In genomic region chr15:27268923-27269322, GRCh38 we compare ENCODE assay signal across 13 cellular contexts.
A peak's percentile ranks its signal among the peaks of the same experiment; 100 is the strongest.
DNase-seq lines count a peak whose midpoint lies in the region; TF ChIP-seq lines count a peak whose summit lies in the region.
"Had no signal": no experiment of that assay in that cellular context is flagged by ENCODE, and none has a peak within 500 bp of the region (broad histone marks: within the 10 kb centered on the region; RNA-seq: fewer than 3 reads in every experiment).

No MANE protein-coding gene starts in this region.

- TF ChIP-seq CTCF in kidney epithelial cell (IDR thresholded peaks at IDR 0.05; ENCODE audit: insufficient read depth, low read length, poor library complexity, severe bottlenecking), result peak; percentile 20

- DNase-seq in HT1080 (ENCODE audit: low read depth), result peak; percentile 62
- peak; percentile 14 for DNase-seq in astrocyte of the hippocampus (ENCODE audit: low read depth, low spot score)
- no peak for DNase-seq in kidney epithelial cell (ENCODE audit: low read depth)
- DNase-seq in activated naive CD4-positive, alpha-beta T cell treated with anti-CD3 and anti-CD28 coated beads, Interleukin-2, amount 50 U/mL, for 16 hours, result no peak
- DNase-seq in AML-193 (lab: John Stamatoyannopoulos, UW), result no peak
- no peak for DNase-seq in AG08396 (ENCODE audit: low spot score)
- DNase-seq: CD4-positive, alpha-beta memory T cell; DMS153; DMS79; GDM1; H7 had no signal

- no peaks in the 10 kb centered on the region for H3K36me3 ChIP-seq in kidney epithelial cell (ENCODE audit: control insufficient read depth, insufficient read depth, low read length)
- H3K36me3 ChIP-seq: BLaER1 had no signal

- no peak overlapping the region for H3K4me3 ChIP-seq in kidney epithelial cell (ENCODE audit: low read depth, low read length)
- H3K4me3 ChIP-seq: BLaER1, GM23338 had no signal

- H3K27me3 ChIP-seq in kidney epithelial cell (ENCODE audit: control insufficient read depth, insufficient read depth, low read length), result no peaks in the 10 kb centered on the region
- H3K27me3 ChIP-seq: BLaER1 had no signal

Comparison
In these comparisons a context has a peak if more than half of its experiments do, and no peak if none do; other contexts are left out.
1. DNase-seq: peak in HT1080 (single experiment) and astrocyte of the hippocampus (single experiment); none in kidney epithelial cell (single experiment), activated naive CD4-positive, alpha-beta T cell treated with anti-CD3 and anti-CD28 coated beads, Interleukin-2, amount 50 U/mL, for 16 hours (single experiment), AML-193 (0 of 2) and AG08396 (single experiment).